8 cellular contexts compared by ENCODE assay signal in genomic region chr5:72847439-72847838, GRCh38. TPM values are rescaled to one million over a fixed set of nuclear protein-coding genes. Genes with fewer than 3 reads are reported as not detected.
DNase-seq lines count a peak whose midpoint lies in the region; ATAC-seq, FAIRE-seq and TF ChIP-seq lines count a peak whose summit lies in the region.

No MANE protein-coding gene starts in this region.

- peak overlapping the region; percentile 79 to 84 for H3K4me3 ChIP-seq in tibial artery

- H3K36me3 Mint-ChIP-seq in activated T-cell treated with anti-CD3 and anti-CD28 coated beads, Interleukin-2, amount 50 U/mL, for 72 hours (ENCODE audit: insufficient read depth in 2 of 2): peaks cover 1 to 6% of the 10 kb centered on the region in 2 donors
- H3K36me3 Mint-ChIP-seq in activated T-helper 2 cell treated with anti-CD3 and anti-CD28 coated beads, Interferon-gamma antibody, Interleukin-2, Interleukin-4, amounts not matched to agents 10 μg/mL and 5 μg/mL and 100 μg/mL, durations not matched to agents 14 hours and 24 hours and 36 hours (ENCODE audit: low read depth): peaks cover 23% of the 10 kb centered on the region
- no peaks in the 10 kb centered on the region for H3K36me3 Mint-ChIP-seq in immature natural killer cell

- FAIRE-seq in GM19239 (lab: Jason Lieb, UNC): no peak

- TF ChIP-seq CTCF in tibial artery (IDR thresholded peaks at IDR 0.05): no peak

- no peaks in the 10 kb centered on the region for H3K27me3 Mint-ChIP-seq in activated T-cell treated with anti-CD3 and anti-CD28 coated beads, Interleukin-2, amount 50 U/mL, for 72 hours (ENCODE audit: low read depth)
- peaks cover 14% of the 10 kb centered on the region for H3K27me3 Mint-ChIP-seq in activated T-helper 2 cell treated with anti-CD3 and anti-CD28 coated beads, Interferon-gamma antibody, Interleukin-2, Interleukin-4, amounts not matched to agents 10 μg/mL and 5 μg/mL and 100 μg/mL, durations not matched to agents 14 hours and 24 hours and 36 hours (ENCODE audit: low read depth)
- H3K27me3 Mint-ChIP-seq in immature natural killer cell (ENCODE audit: low read depth in 3 of 3): peaks cover 8 to 18% (median 8%) of the 10 kb centered on the region in 3 donors

- H3K9me3 ChIP-seq in tibial artery: no peaks in the 10 kb centered on the region

- no peak for ATAC-seq in activated T-cell treated with anti-CD3 and anti-CD28 coated beads, Interleukin-2, amount 50 U/mL, for 72 hours (replicated peaks in 1 of 2)

- no peak for DNase-seq in activated T-cell treated with anti-CD3 and anti-CD28 coated beads, Interleukin-2, amount 50 U/mL, for 72 hours
- DNase-seq in activated T-cell treated with anti-CD3 and anti-CD28 coated beads for 4 hours (no peak), immature natural killer cell (no peak), tibial artery (no peak), GM19238 (ENCODE audit: insufficient read length, low spot score) (no peak), germinal center (ENCODE audit: low spot score) (no peak), GM19239 (ENCODE audit: insufficient read length, low spot score) (no peak)
- DNase-seq in activated T-helper 2 cell treated with anti-CD3 and anti-CD28 coated beads, Interferon-gamma antibody, Interleukin-2, Interleukin-4, amounts not matched to agents 10 μg/mL and 5 μg/mL and 100 μg/mL, durations not matched to agents 14 hours and 24 hours and 36 hours (ENCODE audit: low spot score): no peak

- H3K27me3 ChIP-seq in tibial artery: no peaks in the 10 kb centered on the region

- intact Hi-C loops in activated T-helper 2 cell treated with anti-CD3 and anti-CD28 coated beads, Interferon-gamma antibody, Interleukin-2, Interleukin-4, amounts not matched to agents 10 μg/mL and 5 μg/mL and 100 μg/mL, durations not matched to agents 14 hours and 24 hours and 36 hours (cut with micrococcal nuclease): loop anchor here (5.0 kb wide), 1 partner anchor 50 kb away; no protein-coding TSS in a partner anchor
- intact Hi-C loops in tibial artery (cut with DNase I; ENCODE audit: low total_unique reads): no loop called here

- H3K27ac Mint-ChIP-seq in activated T-cell treated with anti-CD3 and anti-CD28 coated beads, Interleukin-2, amount 50 U/mL, for 72 hours: peak overlapping the region; percentile 81
- no peak overlapping the region for H3K27ac Mint-ChIP-seq in activated T-helper 2 cell treated with anti-CD3 and anti-CD28 coated beads, Interferon-gamma antibody, Interleukin-2, Interleukin-4, amounts not matched to agents 10 μg/mL and 5 μg/mL and 100 μg/mL, durations not matched to agents 14 hours and 24 hours and 36 hours
- peak overlapping the region; percentile 93 to 99 (median 96) for H3K27ac Mint-ChIP-seq in immature natural killer cell

- H3K4me3 Mint-ChIP-seq in activated T-cell treated with anti-CD3 and anti-CD28 coated beads, Interleukin-2, amount 50 U/mL, for 72 hours: peak overlapping the region; percentile 96 to 97
- H3K4me3 Mint-ChIP-seq in activated T-helper 2 cell treated with anti-CD3 and anti-CD28 coated beads, Interferon-gamma antibody, Interleukin-2, Interleukin-4, amounts not matched to agents 10 μg/mL and 5 μg/mL and 100 μg/mL, durations not matched to agents 14 hours and 24 hours and 36 hours (ENCODE audit: low read depth): peak overlapping the region; percentile 95
- H3K4me3 Mint-ChIP-seq in immature natural killer cell: peak overlapping the region; percentile 96 to 99 (median 98)

- no peaks in the 10 kb centered on the region for H3K9me3 Mint-ChIP-seq in activated T-cell treated with anti-CD3 and anti-CD28 coated beads, Interleukin-2, amount 50 U/mL, for 72 hours
- H3K9me3 Mint-ChIP-seq in activated T-helper 2 cell treated with anti-CD3 and anti-CD28 coated beads, Interferon-gamma antibody, Interleukin-2, Interleukin-4, amounts not matched to agents 10 μg/mL and 5 μg/mL and 100 μg/mL, durations not matched to agents 14 hours and 24 hours and 36 hours: no peaks in the 10 kb centered on the region
- H3K9me3 Mint-ChIP-seq in immature natural killer cell: no peaks in the 10 kb centered on the region

- peaks cover 77% of the 10 kb centered on the region for H3K4me1 Mint-ChIP-seq in activated T-cell treated with anti-CD3 and anti-CD28 coated beads, Interleukin-2, amount 50 U/mL, for 72 hours (ENCODE audit: low read depth)
- H3K4me1 Mint-ChIP-seq in activated T-helper 2 cell treated with anti-CD3 and anti-CD28 coated beads, Interferon-gamma antibody, Interleukin-2, Interleukin-4, amounts not matched to agents 10 μg/mL and 5 μg/mL and 100 μg/mL, durations not matched to agents 14 hours and 24 hours and 36 hours (ENCODE audit: low read depth): peaks cover 36% of the 10 kb centered on the region
- peaks cover 44 to 57% of the 10 kb centered on the region in 2 donors for H3K4me1 Mint-ChIP-seq in immature natural killer cell

- no peaks in the 10 kb centered on the region for H3K36me3 ChIP-seq in tibial artery

- H3K4me1 ChIP-seq in tibial artery: peaks cover 0 to 77% (median 32%) of the 10 kb centered on the region in 4 donors

- peak overlapping the region; percentile 82 to 83 for H3K27ac ChIP-seq in tibial artery

RNA-seq across cellular contexts. Expression of gene TNPO1, which starts 31.0 kb away (rescaled TPM):
- 100 to 1,000 TPM in 1 of 2 donors, 10 to 100 TPM in 1; 92.6 to 114 TPM for total RNA-seq in activated T-cell treated with anti-CD3 and anti-CD28 coated beads, Interleukin-2, amount 50 U/mL, for 72 hours
- 112 and 121 TPM in 2 replicates for total RNA-seq in activated T-helper 2 cell treated with anti-CD3 and anti-CD28 coated beads, Interferon-gamma antibody, Interleukin-2, Interleukin-4, amounts not matched to agents 10 μg/mL and 5 μg/mL and 100 μg/mL, durations not matched to agents 14 hours and 24 hours and 36 hours
- 10 to 100 TPM; 40.4 to 58.8 (median 51.2) TPM for polyA plus RNA-seq in immature natural killer cell
